ENCODE assay signal across 14 cellular contexts in genomic region chr18:38413202-38413601, GRCh38.
DNase-seq lines count a peak whose midpoint lies in the region; ATAC-seq and TF ChIP-seq lines count a peak whose summit lies in the region.
"Had no signal": no experiment of that assay in that cellular context is flagged by ENCODE, and none has a peak within 500 bp of the region (broad histone marks: within the 10 kb centered on the region; RNA-seq: fewer than 3 reads in every experiment).

No MANE protein-coding gene starts in this region.

- no peaks in the 10 kb centered on the region for H3K9me3 ChIP-seq in lower lobe of right lung
- H3K9me3 ChIP-seq: A549, Caco-2 had no signal

- DNase-seq in SIG-M5 treated with dmso at 0.1 percent for 504 hours (lab: John Stamatoyannopoulos, UW; ENCODE audit: unreplicated experiment) (peak; percentile 0), SIG-M5 (lab: John Stamatoyannopoulos, UW) (no peak), NCI-H510A treated with DMSO at 0.1 percent for 48 hours (lab: John Stamatoyannopoulos, UW) (peak; percentile 43), lower lobe of right lung (no peak)
- DNase-seq: AML-193; Caco-2; CD4-positive, alpha-beta T cell; HCEC 1CT; KG1 had no signal

- no peak overlapping the region for H3K4me3 ChIP-seq in lower lobe of right lung
- H3K4me3 ChIP-seq: A549, GM23338 had no signal

- no peak overlapping the region for H3K27ac ChIP-seq in lower lobe of right lung
- H3K27ac ChIP-seq: A549, C4-2B had no signal

- H3K27me3 ChIP-seq in lower lobe of right lung (ENCODE audit: low read depth): no peaks in the 10 kb centered on the region

- ATAC-seq in lower lobe of right lung: peak; percentile 52 to 75
- ATAC-seq in GM18519 (IDR thresholded peaks at IDR 0.05; ENCODE audit: low FRiP score, unreplicated experiment): no peak
- no peak for ATAC-seq in GM21367 (IDR thresholded peaks at IDR 0.05; ENCODE audit: unreplicated experiment)
- ATAC-seq: A549, GM23338 had no signal

- no peak for TF ChIP-seq CTCF in lower lobe of right lung (IDR thresholded peaks at IDR 0.05)

- intact Hi-C loops in lower lobe of right lung (cut with DNase I): loop anchor here (10.0 kb wide), 1 partner anchor 62 kb away; no protein-coding TSS in a partner anchor

- no peaks in the 10 kb centered on the region for H3K36me3 ChIP-seq in lower lobe of right lung

- H3K4me1 ChIP-seq in lower lobe of right lung: peaks cover 3% of the 10 kb centered on the region
- H3K4me1 ChIP-seq: A549, Caco-2 had no signal

Comparison
In these comparisons a context has a peak if more than half of its experiments do, and no peak if none do; other contexts are left out.
1. DNase-seq: peak in SIG-M5 treated with dmso at 0.1 percent for 504 hours (single experiment) and NCI-H510A treated with DMSO at 0.1 percent for 48 hours (single experiment); none in SIG-M5 (single experiment) and lower lobe of right lung (single experiment).
2. ATAC-seq: peak in lower lobe of right lung (2 of 2); none in GM18519 (single experiment) and GM21367 (single experiment).